Comparison of ENCODE assay signal across 1 cellular context in the genomic region with DNA sequence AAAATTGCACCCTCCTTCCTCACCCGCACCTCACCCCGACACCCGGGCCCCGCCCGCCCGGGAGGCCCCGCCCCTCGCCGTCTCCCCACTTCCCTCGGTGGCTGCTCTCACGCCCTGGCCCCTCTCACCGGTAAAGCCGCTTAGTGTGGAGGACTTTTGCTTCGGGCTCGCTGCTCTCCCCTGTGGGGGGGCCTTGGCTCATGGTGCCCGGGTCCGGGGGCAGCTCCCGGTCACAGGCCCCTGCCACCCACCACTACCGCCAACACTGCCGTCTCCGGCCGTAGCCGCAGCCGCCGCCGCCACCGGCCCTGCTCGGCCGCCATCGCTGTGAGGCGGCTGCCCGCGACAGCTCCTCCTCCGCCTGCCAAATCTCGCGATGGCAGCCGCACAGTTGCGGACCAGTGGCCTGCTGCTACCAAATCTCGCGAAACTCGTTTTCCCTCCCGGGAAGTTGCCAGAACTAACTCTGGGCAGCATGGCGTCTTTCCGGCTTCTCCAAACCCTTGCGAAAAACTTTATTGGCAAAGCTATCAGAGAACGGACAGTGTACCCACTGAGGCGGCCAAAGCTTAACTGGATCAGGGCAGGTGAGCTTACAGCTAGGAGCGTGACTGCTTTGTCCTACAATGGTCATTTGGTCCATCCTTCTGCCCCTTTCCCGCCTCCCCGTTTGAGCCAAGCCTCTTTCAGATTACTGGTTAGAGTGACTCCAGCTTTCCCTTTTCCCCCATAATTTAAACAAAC.
A peak's percentile ranks its signal among the peaks of the same experiment; 100 is the strongest.
TF ChIP-seq lines count a peak whose summit lies in the region.

A gene with protein sequence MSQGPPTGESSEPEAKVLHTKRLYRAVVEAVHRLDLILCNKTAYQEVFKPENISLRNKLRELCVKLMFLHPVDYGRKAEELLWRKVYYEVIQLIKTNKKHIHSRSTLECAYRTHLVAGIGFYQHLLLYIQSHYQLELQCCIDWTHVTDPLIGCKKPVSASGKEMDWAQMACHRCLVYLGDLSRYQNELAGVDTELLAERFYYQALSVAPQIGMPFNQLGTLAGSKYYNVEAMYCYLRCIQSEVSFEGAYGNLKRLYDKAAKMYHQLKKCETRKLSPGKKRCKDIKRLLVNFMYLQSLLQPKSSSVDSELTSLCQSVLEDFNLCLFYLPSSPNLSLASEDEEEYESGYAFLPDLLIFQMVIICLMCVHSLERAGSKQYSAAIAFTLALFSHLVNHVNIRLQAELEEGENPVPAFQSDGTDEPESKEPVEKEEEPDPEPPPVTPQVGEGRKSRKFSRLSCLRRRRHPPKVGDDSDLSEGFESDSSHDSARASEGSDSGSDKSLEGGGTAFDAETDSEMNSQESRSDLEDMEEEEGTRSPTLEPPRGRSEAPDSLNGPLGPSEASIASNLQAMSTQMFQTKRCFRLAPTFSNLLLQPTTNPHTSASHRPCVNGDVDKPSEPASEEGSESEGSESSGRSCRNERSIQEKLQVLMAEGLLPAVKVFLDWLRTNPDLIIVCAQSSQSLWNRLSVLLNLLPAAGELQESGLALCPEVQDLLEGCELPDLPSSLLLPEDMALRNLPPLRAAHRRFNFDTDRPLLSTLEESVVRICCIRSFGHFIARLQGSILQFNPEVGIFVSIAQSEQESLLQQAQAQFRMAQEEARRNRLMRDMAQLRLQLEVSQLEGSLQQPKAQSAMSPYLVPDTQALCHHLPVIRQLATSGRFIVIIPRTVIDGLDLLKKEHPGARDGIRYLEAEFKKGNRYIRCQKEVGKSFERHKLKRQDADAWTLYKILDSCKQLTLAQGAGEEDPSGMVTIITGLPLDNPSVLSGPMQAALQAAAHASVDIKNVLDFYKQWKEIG (minus strand): TSS at position 347 of the 744 bp plus-strand sequence. CDS start 145 bp downstream, at position 202.

TF ChIP-seq in K562, 482 proteins besides CTCF, POLR2A, EP300 and RAD21 (continued from another document and continues in another):
- TF ChIP-seq, protein P1, sequence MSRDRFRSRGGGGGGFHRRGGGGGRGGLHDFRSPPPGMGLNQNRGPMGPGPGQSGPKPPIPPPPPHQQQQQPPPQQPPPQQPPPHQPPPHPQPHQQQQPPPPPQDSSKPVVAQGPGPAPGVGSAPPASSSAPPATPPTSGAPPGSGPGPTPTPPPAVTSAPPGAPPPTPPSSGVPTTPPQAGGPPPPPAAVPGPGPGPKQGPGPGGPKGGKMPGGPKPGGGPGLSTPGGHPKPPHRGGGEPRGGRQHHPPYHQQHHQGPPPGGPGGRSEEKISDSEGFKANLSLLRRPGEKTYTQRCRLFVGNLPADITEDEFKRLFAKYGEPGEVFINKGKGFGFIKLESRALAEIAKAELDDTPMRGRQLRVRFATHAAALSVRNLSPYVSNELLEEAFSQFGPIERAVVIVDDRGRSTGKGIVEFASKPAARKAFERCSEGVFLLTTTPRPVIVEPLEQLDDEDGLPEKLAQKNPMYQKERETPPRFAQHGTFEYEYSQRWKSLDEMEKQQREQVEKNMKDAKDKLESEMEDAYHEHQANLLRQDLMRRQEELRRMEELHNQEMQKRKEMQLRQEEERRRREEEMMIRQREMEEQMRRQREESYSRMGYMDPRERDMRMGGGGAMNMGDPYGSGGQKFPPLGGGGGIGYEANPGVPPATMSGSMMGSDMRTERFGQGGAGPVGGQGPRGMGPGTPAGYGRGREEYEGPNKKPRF (IDR thresholded peaks at IDR 0.05; ENCODE audit: low read depth, low read length): no peak
- TF ChIP-seq L3MBTL2 (IDR thresholded peaks at IDR 0.05): peak; percentile 50; the same call in 1 of the 2 replicates
- TF ChIP-seq ARHGAP35 (IDR thresholded peaks at IDR 0.05; ENCODE audit: partially characterized antibody): peak; percentile 97
- TF ChIP-seq, protein P2, sequence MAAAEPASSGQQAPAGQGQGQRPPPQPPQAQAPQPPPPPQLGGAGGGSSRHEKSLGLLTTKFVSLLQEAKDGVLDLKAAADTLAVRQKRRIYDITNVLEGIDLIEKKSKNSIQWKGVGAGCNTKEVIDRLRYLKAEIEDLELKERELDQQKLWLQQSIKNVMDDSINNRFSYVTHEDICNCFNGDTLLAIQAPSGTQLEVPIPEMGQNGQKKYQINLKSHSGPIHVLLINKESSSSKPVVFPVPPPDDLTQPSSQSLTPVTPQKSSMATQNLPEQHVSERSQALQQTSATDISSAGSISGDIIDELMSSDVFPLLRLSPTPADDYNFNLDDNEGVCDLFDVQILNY (CRISPR knock-in tag; IDR thresholded peaks at IDR 0.05): peak; percentile 86; the same call in 1 of the 2 replicates
- TF ChIP-seq SIN3A (IDR thresholded peaks at IDR 0.05; ENCODE audit: borderline replicate concordance in 2 of 2, control insufficient read depth in 1 of 2, low read depth in 2 of 2, low read length in 2 of 2): peak; percentile 74 to 78; a peak in 2 of 4 replicates
- 0 out of 2 replicates have a peak, but pooled peaks have one; percentile 57 for TF ChIP-seq EGR1 (conservative IDR thresholded peaks at IDR 0.05)
- TF ChIP-seq SMAD1 (IDR thresholded peaks at IDR 0.05; ENCODE audit: low read depth, low read length, partially characterized antibody): peak; percentile 51
- no peak for TF ChIP-seq ZNF3 (CRISPR knock-in tag; IDR thresholded peaks at IDR 0.05)
- TF ChIP-seq EP400 (IDR thresholded peaks at IDR 0.05): peak; percentile 88
- no peak for TF ChIP-seq ZNF184 (CRISPR knock-in tag; IDR thresholded peaks at IDR 0.05)
- TF ChIP-seq SRSF7 (optimal IDR thresholded peaks at IDR 0.05; ENCODE audit: low read depth, low read length): no peak
- no peak for TF ChIP-seq TAL1 (IDR thresholded peaks at IDR 0.05)
- TF ChIP-seq, protein P3, sequence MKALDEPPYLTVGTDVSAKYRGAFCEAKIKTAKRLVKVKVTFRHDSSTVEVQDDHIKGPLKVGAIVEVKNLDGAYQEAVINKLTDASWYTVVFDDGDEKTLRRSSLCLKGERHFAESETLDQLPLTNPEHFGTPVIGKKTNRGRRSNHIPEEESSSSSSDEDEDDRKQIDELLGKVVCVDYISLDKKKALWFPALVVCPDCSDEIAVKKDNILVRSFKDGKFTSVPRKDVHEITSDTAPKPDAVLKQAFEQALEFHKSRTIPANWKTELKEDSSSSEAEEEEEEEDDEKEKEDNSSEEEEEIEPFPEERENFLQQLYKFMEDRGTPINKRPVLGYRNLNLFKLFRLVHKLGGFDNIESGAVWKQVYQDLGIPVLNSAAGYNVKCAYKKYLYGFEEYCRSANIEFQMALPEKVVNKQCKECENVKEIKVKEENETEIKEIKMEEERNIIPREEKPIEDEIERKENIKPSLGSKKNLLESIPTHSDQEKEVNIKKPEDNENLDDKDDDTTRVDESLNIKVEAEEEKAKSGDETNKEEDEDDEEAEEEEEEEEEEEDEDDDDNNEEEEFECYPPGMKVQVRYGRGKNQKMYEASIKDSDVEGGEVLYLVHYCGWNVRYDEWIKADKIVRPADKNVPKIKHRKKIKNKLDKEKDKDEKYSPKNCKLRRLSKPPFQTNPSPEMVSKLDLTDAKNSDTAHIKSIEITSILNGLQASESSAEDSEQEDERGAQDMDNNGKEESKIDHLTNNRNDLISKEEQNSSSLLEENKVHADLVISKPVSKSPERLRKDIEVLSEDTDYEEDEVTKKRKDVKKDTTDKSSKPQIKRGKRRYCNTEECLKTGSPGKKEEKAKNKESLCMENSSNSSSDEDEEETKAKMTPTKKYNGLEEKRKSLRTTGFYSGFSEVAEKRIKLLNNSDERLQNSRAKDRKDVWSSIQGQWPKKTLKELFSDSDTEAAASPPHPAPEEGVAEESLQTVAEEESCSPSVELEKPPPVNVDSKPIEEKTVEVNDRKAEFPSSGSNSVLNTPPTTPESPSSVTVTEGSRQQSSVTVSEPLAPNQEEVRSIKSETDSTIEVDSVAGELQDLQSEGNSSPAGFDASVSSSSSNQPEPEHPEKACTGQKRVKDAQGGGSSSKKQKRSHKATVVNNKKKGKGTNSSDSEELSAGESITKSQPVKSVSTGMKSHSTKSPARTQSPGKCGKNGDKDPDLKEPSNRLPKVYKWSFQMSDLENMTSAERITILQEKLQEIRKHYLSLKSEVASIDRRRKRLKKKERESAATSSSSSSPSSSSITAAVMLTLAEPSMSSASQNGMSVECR (CRISPR knock-in tag; IDR thresholded peaks at IDR 0.05): peak; percentile 54
- TF ChIP-seq ZBTB1 (CRISPR knock-in tag; IDR thresholded peaks at IDR 0.05; ENCODE audit: borderline replicate concordance, low read depth): peak; percentile 67; the same call in 1 of the 2 replicates
- TF ChIP-seq ELF4 (CRISPR knock-in tag; IDR thresholded peaks at IDR 0.05): 0 out of 2 replicates have a peak, but pooled peaks have one; percentile 52
- no peak for TF ChIP-seq FOXP1 (CRISPR knock-in tag; IDR thresholded peaks at IDR 0.05)
- no peak for TF ChIP-seq ZNF695 (CRISPR knock-in tag; IDR thresholded peaks at IDR 0.05)
- TF ChIP-seq KAT8 (IDR thresholded peaks at IDR 0.05; ENCODE audit: low read depth): no peak
- TF ChIP-seq POLR2AphosphoS5 (IDR thresholded peaks at IDR 0.05; ENCODE audit: control insufficient read depth, insufficient read depth, low read depth, low read length): peak; percentile 87
- peak; percentile 100 for TF ChIP-seq RBFOX2 (IDR thresholded peaks at IDR 0.05; ENCODE audit: low read depth, low read length)
- TF ChIP-seq HDAC1 (IDR thresholded peaks at IDR 0.05): peak in 1 of 2 experiments; percentile 62; a peak in 1 of 4 replicates
- no peak for TF ChIP-seq NFXL1 (CRISPR knock-in tag; IDR thresholded peaks at IDR 0.05)
- TF ChIP-seq ZKSCAN1 (IDR thresholded peaks at IDR 0.05; ENCODE audit: low read depth, low read length): peak; percentile 98
- TF ChIP-seq FOXK2 (conservative IDR thresholded peaks at IDR 0.05 in 1 of 2, IDR thresholded peaks at IDR 0.05 in 1 of 2; ENCODE audit: low read depth in 2 of 2): no peak; a peak in 1 of 4 replicates
- TF ChIP-seq ZNF511 (CRISPR knock-in tag; IDR thresholded peaks at IDR 0.05): peak; percentile 70; the same call in 1 of the 2 replicates
- peak; percentile 37; the same call in 1 of the 2 replicates for TF ChIP-seq ZBED1 (IDR thresholded peaks at IDR 0.05)
- no peak for TF ChIP-seq NUFIP1 (IDR thresholded peaks at IDR 0.05; ENCODE audit: partially characterized antibody)
- no peak for TF ChIP-seq IFI16 (CRISPR knock-in tag; IDR thresholded peaks at IDR 0.05)
- no peak for TF ChIP-seq ZNF589 (CRISPR knock-in tag; IDR thresholded peaks at IDR 0.05; ENCODE audit: low read depth)
- TF ChIP-seq ZNF561 (CRISPR knock-in tag; conservative IDR thresholded peaks at IDR 0.05): no peak
- 0 out of 2 replicates have a peak, but pooled peaks have one; percentile 31 for TF ChIP-seq ZNF12 (CRISPR knock-in tag; IDR thresholded peaks at IDR 0.05)
- TF ChIP-seq DIDO1 (tag; IDR thresholded peaks at IDR 0.05; ENCODE audit: low read depth): peak; percentile 96
- TF ChIP-seq POLR2B (IDR thresholded peaks at IDR 0.05; ENCODE audit: low read depth, partially characterized antibody): peak; percentile 97
- peak; percentile 11; the same call in 1 of the 2 replicates for TF ChIP-seq BHLHE40 (IDR thresholded peaks at IDR 0.05; ENCODE audit: low read length)
- peak; percentile 89; the same call in 1 of the 2 replicates for TF ChIP-seq ZNF609 (CRISPR knock-in tag; IDR thresholded peaks at IDR 0.05; ENCODE audit: borderline replicate concordance)
